In genomic region chr2:101002562-101003277, GRCh38 we compare ENCODE assay signal across 8 cellular contexts. TPM values are rescaled to one million over a fixed set of nuclear protein-coding genes. Genes with fewer than 3 reads are reported as not detected.
DNase-seq lines count a peak whose midpoint lies in the region; ATAC-seq and TF ChIP-seq lines count a peak whose summit lies in the region.

No MANE protein-coding gene starts in this region.

- TF ChIP-seq POLR2A in breast epithelium (IDR thresholded peaks at IDR 0.05) = no peak

- peaks cover 45% of the 10 kb centered on the region for H3K36me3 Mint-ChIP-seq in type B pancreatic cell

- H3K27ac Mint-ChIP-seq in type B pancreatic cell = peak overlapping the region; percentile 89

- DNase-seq in EL (peak; percentile 14), LNCaP clone FGC (ENCODE audit: low read depth) (no peak), breast epithelium (ENCODE audit: low spot score in 2 of 2) (no peak), medulla oblongata (ENCODE audit: extremely low spot score) (peak; percentile 27), type B pancreatic cell (ENCODE audit: extremely low spot score, unreplicated experiment) (no peak), SK-N-DZ (ENCODE audit: low spot score) (no peak), NCI-H146 treated with DMSO at 0.1 percent for 48 hours (lab: John Stamatoyannopoulos, UW; ENCODE audit: unreplicated experiment) (no peak)

- peaks cover 0 to 8% of the 10 kb centered on the region in 2 donors for H3K4me1 ChIP-seq in breast epithelium

- H3K4me1 Mint-ChIP-seq in type B pancreatic cell (ENCODE audit: unreplicated experiment) = peaks cover 34% of the 10 kb centered on the region

- H3K9me3 Mint-ChIP-seq in type B pancreatic cell = peaks cover 7% of the 10 kb centered on the region

- H3K4me3 Mint-ChIP-seq in type B pancreatic cell = peak overlapping the region; percentile 96

- no peak for ATAC-seq in HG03469 (IDR thresholded peaks at IDR 0.05; ENCODE audit: unreplicated experiment)

- H3K4me3 ChIP-seq in LNCaP clone FGC (ENCODE audit: low read depth, low read length) (peak overlapping the region; percentile 98), breast epithelium (peak overlapping the region; percentile 82 to 98 (median 92))

- peak overlapping the region; percentile 92 to 96 for H3K27ac ChIP-seq in breast epithelium

- intact Hi-C loops in breast epithelium (cut with DNase I; ENCODE audit: low total_unique reads) = no loop called here

- no peak for TF ChIP-seq CTCF in LNCaP clone FGC (IDR thresholded peaks at IDR 0.05; ENCODE audit: control insufficient read depth, extremely low read depth, insufficient read depth)
- no peak for TF ChIP-seq CTCF in breast epithelium (IDR thresholded peaks at IDR 0.05)
- TF ChIP-seq CTCF in type B pancreatic cell (conservative IDR thresholded peaks at IDR 0.05) = no peak

- H3K27me3 ChIP-seq in breast epithelium = no peaks in the 10 kb centered on the region

- H3K27me3 Mint-ChIP-seq in type B pancreatic cell = no peaks in the 10 kb centered on the region

- no peaks in the 10 kb centered on the region for H3K9me3 ChIP-seq in breast epithelium

- H3K36me3 ChIP-seq in breast epithelium = peaks cover 8% of the 10 kb centered on the region

RNA-seq across cellular contexts. Expression of gene RPL31, which starts 0.6 kb away (rescaled TPM):
- total RNA-seq in breast epithelium (1,000 to 10,000 TPM; 1,654 to 2,512 (median 1,741) TPM), type B pancreatic cell (ENCODE audit: low replicate concordance) (1,718 and 2,012 TPM in 2 replicates)
- polyA plus RNA-seq in SK-N-DZ (2014; cell fraction: cytosol; rRNA removed) = 1,462 and 1,861 TPM in 2 replicates
- 1,121 and 2,446 TPM in 2 replicates for polyA plus RNA-seq in SK-N-DZ (2014; cell fraction: nucleus; rRNA removed)

Comparison
In these comparisons a context has a peak if more than half of its experiments do, and no peak if none do; other contexts are left out.
1. DNase-seq: peak in EL (single experiment) and medulla oblongata (single experiment); none in LNCaP clone FGC (single experiment), breast epithelium (0 of 2), type B pancreatic cell (single experiment), SK-N-DZ (single experiment) and NCI-H146 treated with DMSO at 0.1 percent for 48 hours (single experiment).